In the genomic region with DNA sequence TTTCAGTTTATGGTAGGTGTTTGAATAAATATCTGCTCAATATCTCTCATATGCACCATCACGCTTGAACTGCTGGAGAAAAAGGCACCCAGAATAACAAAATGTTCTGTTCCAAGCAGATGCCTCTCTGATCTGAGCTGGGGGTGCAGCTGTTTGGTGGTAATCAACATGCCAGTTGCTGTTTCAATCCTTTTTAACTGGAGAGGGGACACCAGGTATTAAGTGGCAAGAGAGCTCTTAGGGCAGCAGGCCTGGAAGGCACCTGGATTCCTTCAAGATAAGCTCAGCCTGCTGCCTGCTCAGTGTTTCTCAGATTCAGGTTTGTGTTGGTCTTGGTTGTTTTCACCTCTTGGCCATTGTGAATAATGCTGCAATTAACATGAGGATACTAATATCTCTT, we compare ENCODE assay signal across 23 cellular contexts. TPM values are rescaled to one million over a fixed set of nuclear protein-coding genes. Genes with fewer than 3 reads are reported as not detected.
"Had no signal": no experiment of that assay in that cellular context is flagged by ENCODE, and none has a peak within 500 bp of the region (broad histone marks: within the 10 kb centered on the region; RNA-seq: fewer than 3 reads in every experiment).

No MANE protein-coding gene starts in this region.

- DNase-seq: activated CD4-positive, alpha-beta T cell treated with anti-CD3 and anti-CD28 coated beads, Interleukin-2, amount 10 ng/mL, durations not matched to agents 7 days and 5 days; activated CD4-positive, CD25-positive, alpha-beta regulatory T cell treated with anti-CD3 and anti-CD28 coated beads, Interleukin-2, amount 50 U/mL, for 72 hours; activated CD8-positive, alpha-beta memory T cell treated with anti-CD3 and anti-CD28 coated beads, Interleukin-2, amount 10 ng/mL, durations not matched to agents 7 days and 5 days; activated CD8-positive, alpha-beta T cell treated with anti-CD3 and anti-CD28 coated beads for 36 hours; activated effector memory CD4-positive, alpha-beta T cell treated with anti-CD3 and anti-CD28 coated beads, Interleukin-2, amount 50 U/mL, for 16 hours; activated naive CD4-positive, alpha-beta T cell treated with anti-CD3 and anti-CD28 coated beads, Interleukin-2, amount 10 ng/mL, durations not matched to agents 7 days and 5 days; activated T-cell treated with anti-CD3 and anti-CD28 coated beads for 4 hours; head of caudate nucleus; left ventricle myocardium inferior; mammary epithelial cell; midbrain; retina; stimulated activated CD4-positive, alpha-beta T cell treated with anti-CD3 and anti-CD28 coated beads, Interleukin-2, amount 100 ng/mL, for 48 hours; stimulated activated CD8-positive, alpha-beta memory T cell treated with anti-CD3 and anti-CD28 coated beads, Interleukin-4, amount 100 ng/mL, for 48 hours; stimulated activated naive B cell treated with anti-CD40 and anti-IgM and Interleukin-4, amounts not matched to agents 10 μg/mL and 1 μg/mL and 100 μg/mL, for 72 hours; WERI-Rb-1 had no signal

- H3K36me3 ChIP-seq: cardiac muscle cell, gastroesophageal sphincter, left ventricle myocardium inferior, thoracic aorta, WERI-Rb-1 had no signal

- H3K27me3 ChIP-seq: body of pancreas, cardiac muscle cell, gastroesophageal sphincter had no signal

- H3K27ac ChIP-seq: body of pancreas, cardiac muscle cell, epithelial cell of prostate, gastroesophageal sphincter, left ventricle myocardium inferior, thoracic aorta, WERI-Rb-1 had no signal

- H3K9me3 ChIP-seq: body of pancreas, gastroesophageal sphincter, left ventricle myocardium inferior, thoracic aorta had no signal

- H3K4me3 ChIP-seq: body of pancreas, cardiac muscle cell, gastroesophageal sphincter, left ventricle myocardium inferior, thoracic aorta had no signal

- ATAC-seq: activated CD8-positive, alpha-beta memory T cell treated with anti-CD3 and anti-CD28 coated beads, Interleukin-2, amount 10 ng/mL, durations not matched to agents 7 days and 5 days; activated CD8-positive, alpha-beta T cell treated with anti-CD3 and anti-CD28 coated beads for 36 hours; body of pancreas; gastroesophageal sphincter; natural killer cell treated with Interleukin-12 subunit alpha and Interleukin-12 subunit beta and Interleukin-15 and Interleukin-18, amount 100 ng/mL, for 72 hours; stimulated activated naive B cell treated with anti-CD40 and anti-IgM and Interleukin-4, amounts not matched to agents 10 μg/mL and 1 μg/mL and 100 μg/mL, for 72 hours had no signal

RNA-seq across cellular contexts. Expression of gene VAT1L, which starts 27.2 kb away (rescaled TPM):
- total RNA-seq: activated CD4-positive, alpha-beta T cell treated with anti-CD3 and anti-CD28 coated beads, Interleukin-2, amount 10 ng/mL, durations not matched to agents 7 days and 5 days; activated CD8-positive, alpha-beta memory T cell treated with anti-CD3 and anti-CD28 coated beads, Interleukin-2, amount 10 ng/mL, durations not matched to agents 7 days and 5 days; activated CD8-positive, alpha-beta T cell treated with anti-CD3 and anti-CD28 coated beads for 36 hours; mammary epithelial cell; osteocyte had no signal
